8 cellular contexts compared by ENCODE assay signal in genomic region chr12:85874064-85874463, GRCh38. TPM values are rescaled to one million over a fixed set of nuclear protein-coding genes. Genes with fewer than 3 reads are reported as not detected.
DNase-seq lines count a peak whose midpoint lies in the region; ATAC-seq and TF ChIP-seq lines count a peak whose summit lies in the region.

NTS (plus strand) TSS chr12:85874295; CDS start chr12:85874404, 109 bp downstream.

- H3K4me1 ChIP-seq in ovary (ENCODE audit: insufficient read depth) = no peaks in the 10 kb centered on the region

- H3K4me3 Mint-ChIP-seq in activated T-helper 17 cell treated with anti-CD3 and anti-CD28 coated beads, Interleukin-2, amount 50 U/mL, for 72 hours = no peak within 1 kb of the TSS
- no peak within 1 kb of the TSS for H3K4me3 Mint-ChIP-seq in activated CD4-positive, alpha-beta memory T cell treated with anti-CD3 and anti-CD28 coated beads for 36 hours

- CTCF ChIA-PET in activated CD4-positive, alpha-beta memory T cell treated with anti-CD3 and anti-CD28 coated beads for 36 hours (lab: Charles Lee) = interaction anchor here (1.5 kb wide), 1 partner anchor 449 kb away, joined by 3 read pairs; no protein-coding TSS in a partner anchor

- no peak within 1 kb of the TSS for H3K4me3 ChIP-seq in ovary

- no peaks in the 10 kb centered on the region for H3K4me1 Mint-ChIP-seq in activated T-helper 17 cell treated with anti-CD3 and anti-CD28 coated beads, Interleukin-2, amount 50 U/mL, for 72 hours
- no peaks in the 10 kb centered on the region for H3K4me1 Mint-ChIP-seq in activated CD4-positive, alpha-beta memory T cell treated with anti-CD3 and anti-CD28 coated beads for 36 hours (ENCODE audit: low read depth)

- H3K27me3 Mint-ChIP-seq in activated T-helper 17 cell treated with anti-CD3 and anti-CD28 coated beads, Interleukin-2, amount 50 U/mL, for 72 hours = no peaks in the 10 kb centered on the region
- no peaks in the 10 kb centered on the region for H3K27me3 Mint-ChIP-seq in activated CD4-positive, alpha-beta memory T cell treated with anti-CD3 and anti-CD28 coated beads for 36 hours

- POLR2A ChIA-PET in activated CD4-positive, alpha-beta memory T cell treated with anti-CD3 and anti-CD28 coated beads for 36 hours (lab: Charles Lee) = no interaction called here

- no peaks in the 10 kb centered on the region for H3K27me3 ChIP-seq in ovary

- no peak for TF ChIP-seq CTCF in ovary (IDR thresholded peaks at IDR 0.05)

- no peaks in the 10 kb centered on the region for H3K36me3 ChIP-seq in ovary

- no peak for TF ChIP-seq EP300 in ovary (IDR thresholded peaks at IDR 0.05)

- no peaks in the 10 kb centered on the region for H3K9me3 Mint-ChIP-seq in activated T-helper 17 cell treated with anti-CD3 and anti-CD28 coated beads, Interleukin-2, amount 50 U/mL, for 72 hours
- no peaks in the 10 kb centered on the region for H3K9me3 Mint-ChIP-seq in activated CD4-positive, alpha-beta memory T cell treated with anti-CD3 and anti-CD28 coated beads for 36 hours

- H3K36me3 Mint-ChIP-seq in activated T-helper 17 cell treated with anti-CD3 and anti-CD28 coated beads, Interleukin-2, amount 50 U/mL, for 72 hours (ENCODE audit: low read depth) = no peaks in the 10 kb centered on the region
- no peaks in the 10 kb centered on the region for H3K36me3 Mint-ChIP-seq in activated CD4-positive, alpha-beta memory T cell treated with anti-CD3 and anti-CD28 coated beads for 36 hours

- TF ChIP-seq POLR2A in ovary (IDR thresholded peaks at IDR 0.05) = no peak

- peak; percentile 38 for DNase-seq in NCI-H748 treated with DMSO at 0.1 percent for 48 hours (lab: John Stamatoyannopoulos, UW)
- peak; percentile 16 for DNase-seq in iPS-NIHi7 (ENCODE audit: extremely low spot score)
- no peak for DNase-seq in cerebellum (ENCODE audit: low spot score)
- DNase-seq in ovary = no peak
- DNase-seq in activated CD4-positive, alpha-beta memory T cell treated with anti-CD3 and anti-CD28 coated beads for 36 hours = no peak

- ATAC-seq in GM18909 (IDR thresholded peaks at IDR 0.05; ENCODE audit: poor library complexity, unreplicated experiment) = peak; percentile 91
- ATAC-seq in HG02885 (IDR thresholded peaks at IDR 0.05; ENCODE audit: poor library complexity, unreplicated experiment) = peak; percentile 85
- no peak for ATAC-seq in activated T-helper 17 cell treated with anti-CD3 and anti-CD28 coated beads, Interleukin-2, amount 50 U/mL, for 72 hours (replicated peaks)

- intact Hi-C loops in ovary (cut with DNase I) = no loop called here
- intact Hi-C loops in activated CD4-positive, alpha-beta memory T cell treated with anti-CD3 and anti-CD28 coated beads for 36 hours (cut with micrococcal nuclease) = loop anchor here (5.0 kb wide), 2 partner anchors 797 to 1002 kb away; no protein-coding TSS in a partner anchor

- H3K9me3 ChIP-seq in ovary = no peaks in the 10 kb centered on the region

- H3K27ac ChIP-seq in ovary = no peak within 1 kb of the TSS

- no peak within 1 kb of the TSS for H3K27ac Mint-ChIP-seq in activated T-helper 17 cell treated with anti-CD3 and anti-CD28 coated beads, Interleukin-2, amount 50 U/mL, for 72 hours
- no peak within 1 kb of the TSS for H3K27ac Mint-ChIP-seq in activated CD4-positive, alpha-beta memory T cell treated with anti-CD3 and anti-CD28 coated beads for 36 hours

- 6 to 18% (median 11%) methylated on average over 2 of the region's 2 CpGs for WGBS in ovary, 3 donors

RNA-seq across cellular contexts. Expression of gene NTS, which starts in this region (rescaled TPM):
- total RNA-seq in activated T-helper 17 cell treated with anti-CD3 and anti-CD28 coated beads, Interleukin-2, amount 50 U/mL, for 72 hours = not detected
- total RNA-seq in cerebellum (1.2 TPM), ovary (1 to 10 TPM in 1 of 7 donors, under 1 TPM in 3, not detected in 3; 0.15 to 1.6 (median 0.71) TPM)
- 10 to 100 TPM in 1 of 2 donors, under 1 TPM in 1; 0.80 to 11.7 TPM for polyA plus RNA-seq in ovary
- total RNA-seq in activated CD4-positive, alpha-beta memory T cell treated with anti-CD3 and anti-CD28 coated beads for 36 hours = not detected

Comparison
In these comparisons a context has a peak if more than half of its experiments do, and no peak if none do; other contexts are left out.
1. DNase-seq: peak in NCI-H748 treated with DMSO at 0.1 percent for 48 hours (single experiment) and iPS-NIHi7 (single experiment); none in cerebellum (single experiment), ovary (0 of 5) and activated CD4-positive, alpha-beta memory T cell treated with anti-CD3 and anti-CD28 coated beads for 36 hours (single experiment).